ENCODE assay signal across 24 cellular contexts in the genomic region with DNA sequence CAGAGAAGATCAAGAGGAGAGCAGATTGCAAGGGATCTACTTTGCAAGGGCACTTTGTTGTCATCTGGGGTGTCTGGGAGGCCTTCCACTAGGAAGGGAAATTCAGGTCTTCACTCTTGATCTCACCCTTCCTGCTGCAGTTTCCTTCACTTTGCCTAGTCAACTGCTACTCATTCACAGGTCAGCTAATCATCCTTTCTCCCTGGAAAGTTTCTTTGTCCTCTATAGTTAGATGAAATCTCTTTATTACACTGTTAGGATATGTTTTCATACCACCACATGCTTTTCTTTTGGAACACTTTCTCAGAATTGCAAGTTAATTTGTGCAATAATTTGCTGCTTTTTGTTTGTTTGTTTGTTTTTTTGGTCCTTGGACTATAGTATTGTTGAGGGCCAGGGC.
"Had no signal": no experiment of that assay in that cellular context is flagged by ENCODE, and none has a peak within 500 bp of the region (broad histone marks: within the 10 kb centered on the region; RNA-seq: fewer than 3 reads in every experiment).

No MANE protein-coding gene starts in this region.

- H3K4me1 ChIP-seq: adrenal gland had no signal

- H3K27ac ChIP-seq: adrenal gland, PC-9, WERI-Rb-1 had no signal

- H2AFZ ChIP-seq: PC-9 had no signal

- H3K4me3 Mint-ChIP-seq: activated CD4-positive, alpha-beta memory T cell treated with anti-CD3 and anti-CD28 coated beads, Interleukin-2, amount 10 ng/mL, durations not matched to agents 7 days and 5 days; activated CD4-positive, alpha-beta T cell treated with anti-CD3 and anti-CD28 coated beads for 36 hours; activated naive CD8-positive, alpha-beta T cell treated with anti-CD3 and anti-CD28 coated beads, Interleukin-2, amount 10 ng/mL, durations not matched to agents 7 days and 5 days; activated T-cell treated with anti-CD3 and anti-CD28 coated beads, Interleukin-2, amount 50 U/mL, for 72 hours; T-helper 1 cell treated with Interleukin-12 subunit alpha and Interleukin-12 subunit beta and Interleukin-4 antibody, amounts not matched to agents 30 μg/mL and 1 μg/mL, for 36 hours had no signal

- H3K4me2 ChIP-seq: PC-9 had no signal

- H3K4me3 ChIP-seq: adrenal gland, PC-9 had no signal

- DNase-seq: activated CD4-positive, alpha-beta memory T cell treated with anti-CD3 and anti-CD28 coated beads, Interleukin-2, amount 10 ng/mL, durations not matched to agents 7 days and 5 days; activated CD4-positive, alpha-beta T cell treated with anti-CD3 and anti-CD28 coated beads for 36 hours; activated CD4-positive, alpha-beta T cell treated with anti-CD3 and anti-CD28 coated beads, Interleukin-2, amount 50 U/mL, for 1 hour; activated gamma-delta T cell treated with Interleukin-2 at 50 U/mL for 16 hours; activated naive CD4-positive, alpha-beta T cell treated with anti-CD3 and anti-CD28 coated beads, Interleukin-2, amount 50 U/mL, for 16 hours; activated naive CD8-positive, alpha-beta T cell treated with anti-CD3 and anti-CD28 coated beads, Interleukin-2, amount 10 ng/mL, durations not matched to agents 7 days and 5 days; activated T-cell treated with anti-CD3 and anti-CD28 coated beads, Interleukin-2, amount 50 U/mL, for 72 hours; adrenal gland; anterior cingulate cortex; cerebellar nuclear complex; NCI-H1048; NCI-H146; NCI-H187 treated with DMSO at 0.1 percent for 48 hours; NCI-H2171; NCI-H226; NCI-H510A; NCI-H69; NK-92 treated with Interleukin-12 subunit alpha and Interleukin-12 subunit beta, amount 100 ng/mL, for 24 hours; PC-9; SHP77 treated with DMSO at 0.1 percent for 48 hours; WERI-Rb-1 had no signal

- H3K36me3 ChIP-seq: adrenal gland, WERI-Rb-1 had no signal

- H3K4me1 Mint-ChIP-seq: activated CD4-positive, alpha-beta memory T cell treated with anti-CD3 and anti-CD28 coated beads, Interleukin-2, amount 10 ng/mL, durations not matched to agents 7 days and 5 days; activated CD4-positive, alpha-beta T cell treated with anti-CD3 and anti-CD28 coated beads for 36 hours; activated naive CD8-positive, alpha-beta T cell treated with anti-CD3 and anti-CD28 coated beads, Interleukin-2, amount 10 ng/mL, durations not matched to agents 7 days and 5 days had no signal

- H3K36me3 Mint-ChIP-seq: activated naive CD8-positive, alpha-beta T cell treated with anti-CD3 and anti-CD28 coated beads, Interleukin-2, amount 10 ng/mL, durations not matched to agents 7 days and 5 days had no signal

- H3K27me3 ChIP-seq: adrenal gland had no signal

- ATAC-seq: activated CD4-positive, alpha-beta T cell treated with anti-CD3 and anti-CD28 coated beads for 36 hours; activated T-cell treated with anti-CD3 and anti-CD28 coated beads, Interleukin-2, amount 50 U/mL, for 72 hours had no signal

- FAIRE-seq: colon had no signal

- H3K9me3 Mint-ChIP-seq: activated CD4-positive, alpha-beta memory T cell treated with anti-CD3 and anti-CD28 coated beads, Interleukin-2, amount 10 ng/mL, durations not matched to agents 7 days and 5 days; activated T-helper 2 cell treated with anti-CD3 and anti-CD28 coated beads, Interferon-gamma antibody, Interleukin-2, Interleukin-4, amounts not matched to agents 10 μg/mL and 5 μg/mL and 100 μg/mL, durations not matched to agents 14 hours and 24 hours and 36 hours; T-helper 1 cell treated with Interleukin-12 subunit alpha and Interleukin-12 subunit beta and Interleukin-4 antibody, amounts not matched to agents 30 μg/mL and 1 μg/mL, for 36 hours had no signal

- H3K27me3 Mint-ChIP-seq: activated CD4-positive, alpha-beta memory T cell treated with anti-CD3 and anti-CD28 coated beads, Interleukin-2, amount 10 ng/mL, durations not matched to agents 7 days and 5 days; activated CD4-positive, alpha-beta T cell treated with anti-CD3 and anti-CD28 coated beads for 36 hours; activated naive CD8-positive, alpha-beta T cell treated with anti-CD3 and anti-CD28 coated beads, Interleukin-2, amount 10 ng/mL, durations not matched to agents 7 days and 5 days had no signal

- H3K9me3 ChIP-seq: adrenal gland had no signal

- H3K27ac Mint-ChIP-seq: activated CD4-positive, alpha-beta memory T cell treated with anti-CD3 and anti-CD28 coated beads, Interleukin-2, amount 10 ng/mL, durations not matched to agents 7 days and 5 days; activated CD4-positive, alpha-beta T cell treated with anti-CD3 and anti-CD28 coated beads for 36 hours; activated naive CD8-positive, alpha-beta T cell treated with anti-CD3 and anti-CD28 coated beads, Interleukin-2, amount 10 ng/mL, durations not matched to agents 7 days and 5 days; activated T-cell treated with anti-CD3 and anti-CD28 coated beads, Interleukin-2, amount 50 U/mL, for 72 hours; activated T-helper 2 cell treated with anti-CD3 and anti-CD28 coated beads, Interferon-gamma antibody, Interleukin-2, Interleukin-4, amounts not matched to agents 10 μg/mL and 5 μg/mL and 100 μg/mL, durations not matched to agents 14 hours and 24 hours and 36 hours; T-helper 1 cell treated with Interleukin-12 subunit alpha and Interleukin-12 subunit beta and Interleukin-4 antibody, amounts not matched to agents 30 μg/mL and 1 μg/mL, for 36 hours had no signal
